In genomic region chr4:2743518-2744445, GRCh38 we compare ENCODE assay signal across 15 cellular contexts. TPM values are rescaled to one million over a fixed set of nuclear protein-coding genes. Genes with fewer than 3 reads are reported as not detected.
DNase-seq lines count a peak whose midpoint lies in the region; TF ChIP-seq lines count a peak whose summit lies in the region.
"Had no signal": no experiment of that assay in that cellular context is flagged by ENCODE, and none has a peak within 500 bp of the region (broad histone marks: within the 10 kb centered on the region; RNA-seq: fewer than 3 reads in every experiment).

No MANE protein-coding gene starts in this region.

- H3K4me1 ChIP-seq in colonic mucosa (peaks cover 13% of the 10 kb centered on the region), spleen (peaks cover 21 to 57% (median 30%) of the 10 kb centered on the region in 6 donors), Karpas-422 (ENCODE audit: low read length) (peaks cover 37% of the 10 kb centered on the region)

- H3K27ac Mint-ChIP-seq in T-helper 1 cell treated with Interleukin-12 subunit alpha and Interleukin-12 subunit beta and Interleukin-4 antibody, amounts not matched to agents 30 μg/mL and 1 μg/mL, for 36 hours, result peak overlapping the region; percentile 76
- H3K27ac Mint-ChIP-seq in IgD-negative memory B cell, result peak overlapping the region; percentile 86 to 99 (median 97)

- intact Hi-C loops in colonic mucosa (cut with DNase I), result no loop called here
- intact Hi-C loops in spleen (cut with DNase I; ENCODE audit: low total_unique reads), result no loop called here

- no peak overlapping the region for H2AFZ ChIP-seq in Karpas-422 (ENCODE audit: low read length)
- H2AFZ ChIP-seq: PC-9 had no signal

- no peak overlapping the region for H3K4me2 ChIP-seq in Karpas-422 (ENCODE audit: low read depth, low read length, poor library complexity, severe bottlenecking)
- H3K4me2 ChIP-seq: PC-9 had no signal

- no peaks in the 10 kb centered on the region for H3K27me3 Mint-ChIP-seq in T-helper 1 cell treated with Interleukin-12 subunit alpha and Interleukin-12 subunit beta and Interleukin-4 antibody, amounts not matched to agents 30 μg/mL and 1 μg/mL, for 36 hours (ENCODE audit: low read depth)
- H3K27me3 Mint-ChIP-seq in IgD-negative memory B cell, result peaks cover 6% of the 10 kb centered on the region

- no peak for TF ChIP-seq CTCF in colonic mucosa (IDR thresholded peaks at IDR 0.05)
- no peak for TF ChIP-seq CTCF in spleen (IDR thresholded peaks at IDR 0.05 in 8 of 11, conservative IDR thresholded peaks at IDR 0.05 in 3 of 11)

- H3K4me1 Mint-ChIP-seq in T-helper 1 cell treated with Interleukin-12 subunit alpha and Interleukin-12 subunit beta and Interleukin-4 antibody, amounts not matched to agents 30 μg/mL and 1 μg/mL, for 36 hours (ENCODE audit: low read depth), result peaks cover 51% of the 10 kb centered on the region
- H3K4me1 Mint-ChIP-seq in IgD-negative memory B cell, result peaks cover 19 to 29% (median 28%) of the 10 kb centered on the region in 3 donors

- H3K9me3 ChIP-seq in colonic mucosa (no peaks in the 10 kb centered on the region), spleen (no peaks in the 10 kb centered on the region), Karpas-422 (ENCODE audit: low read length) (no peaks in the 10 kb centered on the region)

- H3K27ac ChIP-seq in colonic mucosa, result peak overlapping the region; percentile 44
- H3K27ac ChIP-seq in spleen, result peak overlapping the region in 2 of 8 donors; percentile 30 to 60
- H3K27ac ChIP-seq in Karpas-422 (ENCODE audit: low read length), result no peak overlapping the region
- H3K27ac ChIP-seq: PC-9 had no signal

- no peaks in the 10 kb centered on the region for H3K27me3 ChIP-seq in colonic mucosa
- H3K27me3 ChIP-seq in spleen (replicated peaks in 1 of 7), result no peaks in the 10 kb centered on the region
- H3K27me3 ChIP-seq in Karpas-422 (ENCODE audit: low read length), result no peaks in the 10 kb centered on the region

- H3K4me3 ChIP-seq in colonic mucosa (no peak overlapping the region), spleen (no peak overlapping the region), Karpas-422 (ENCODE audit: low read length) (no peak overlapping the region)
- H3K4me3 ChIP-seq: PC-9 had no signal

- TF ChIP-seq POLR2A in spleen (IDR thresholded peaks at IDR 0.05), result no peak

- no peaks in the 10 kb centered on the region for H3K9me3 Mint-ChIP-seq in T-helper 1 cell treated with Interleukin-12 subunit alpha and Interleukin-12 subunit beta and Interleukin-4 antibody, amounts not matched to agents 30 μg/mL and 1 μg/mL, for 36 hours
- no peaks in the 10 kb centered on the region for H3K9me3 Mint-ChIP-seq in IgD-negative memory B cell

- no peak overlapping the region for H3K4me3 Mint-ChIP-seq in T-helper 1 cell treated with Interleukin-12 subunit alpha and Interleukin-12 subunit beta and Interleukin-4 antibody, amounts not matched to agents 30 μg/mL and 1 μg/mL, for 36 hours
- peak overlapping the region in 1 of 4 donors; percentile 21 for H3K4me3 Mint-ChIP-seq in IgD-negative memory B cell

- DNase-seq in T-helper 1 cell (no peak), colonic mucosa (peak; percentile 84), spleen (peak; percentile 59), SW 1271 (lab: John Stamatoyannopoulos, UW) (no peak), Karpas-422 (no peak)
- no peak for DNase-seq in activated T-cell treated with anti-CD3 and anti-CD28 coated beads, Interleukin-2, amount 50 U/mL, for 48 hours
- DNase-seq: activated CD4-positive, CD25-positive, alpha-beta regulatory T cell; DMS79 treated with DMSO at 0.1 percent for 48 hours; HCEC 1CT; NCI-H524; right cardiac atrium; stimulated activated CD4-positive, alpha-beta T cell treated with anti-CD3 and anti-CD28 coated beads, Interleukin-4, amount 100 ng/mL, for 1 hour had no signal

- WGBS in spleen, 5 donors, result 77 to 94% (median 92%) methylated on average over 14 to 21 of the region's 21 CpGs

- no peak overlapping the region for H3K9ac ChIP-seq in colonic mucosa (ENCODE audit: low read depth in 2 of 2, low read length in 2 of 2)
- no peak overlapping the region for H3K9ac ChIP-seq in Karpas-422 (ENCODE audit: low read length)

- H3K36me3 ChIP-seq in colonic mucosa (peaks cover 10% of the 10 kb centered on the region), spleen (peaks cover 0 to 80% (median 54%) of the 10 kb centered on the region in 6 donors), Karpas-422 (ENCODE audit: insufficient read depth, low read length) (peaks cover 31% of the 10 kb centered on the region)

- H4K20me1 ChIP-seq in Karpas-422 (ENCODE audit: insufficient read depth, low read depth, low read length), result peaks cover 5% of the 10 kb centered on the region; the same call in 1 of the 2 replicates

- H3K9me2 ChIP-seq in Karpas-422 (replicated peaks; ENCODE audit: insufficient read depth, low read length), result no peaks in the 10 kb centered on the region

- peaks cover 19% of the 10 kb centered on the region; the same call in 1 of the 2 replicates for H3K79me2 ChIP-seq in Karpas-422 (ENCODE audit: low read length)

- H3K36me3 Mint-ChIP-seq in T-helper 1 cell treated with Interleukin-12 subunit alpha and Interleukin-12 subunit beta and Interleukin-4 antibody, amounts not matched to agents 30 μg/mL and 1 μg/mL, for 36 hours (ENCODE audit: low read depth), result peaks cover 59% of the 10 kb centered on the region
- no peaks in the 10 kb centered on the region for H3K36me3 Mint-ChIP-seq in IgD-negative memory B cell

RNA-seq across cellular contexts. Expression of gene TNIP2, which starts 12.4 kb away (rescaled TPM):
- polyA plus RNA-seq in IgD-negative memory B cell, result 54.5 TPM
- total RNA-seq in colonic mucosa, result 10 to 100 TPM; 43.6 to 61.3 TPM
- total RNA-seq in spleen, result 10 to 100 TPM; 35.1 to 52.5 (median 50.4) TPM
- 10 to 100 TPM; 32.7 to 53.5 (median 33.2) TPM for polyA plus RNA-seq in spleen
- 30.6 and 92.0 TPM in 2 replicates for total RNA-seq in Karpas-422 (2014; rRNA removed; shearing (Covaris generic); ENCODE audit: low replicate concordance)

RNA-seq across cellular contexts. Expression of gene SH3BP2, which starts 49.1 kb away (rescaled TPM):
- polyA plus RNA-seq in IgD-negative memory B cell, result 22.7 TPM
- 10 to 100 TPM; 62.2 to 70.8 TPM for total RNA-seq in colonic mucosa
- 100 to 1,000 TPM; 150 to 295 (median 265) TPM for total RNA-seq in spleen
- polyA plus RNA-seq in spleen, result 100 to 1,000 TPM in 1 of 3 donors, 10 to 100 TPM in 2; 42.0 to 138 (median 43.5) TPM
- 17.2 and 29.9 TPM in 2 replicates for total RNA-seq in Karpas-422 (2014; rRNA removed; shearing (Covaris generic); ENCODE audit: low replicate concordance)

Comparison
In these comparisons a context has a peak if more than half of its experiments do, and no peak if none do; other contexts are left out.
1. DNase-seq: peak in colonic mucosa (single experiment) and spleen (single experiment); none in T-helper 1 cell (0 of 5), activated T-cell treated with anti-CD3 and anti-CD28 coated beads, Interleukin-2, amount 50 U/mL, for 48 hours (0 of 2), SW 1271 (0 of 2) and Karpas-422 (single experiment).